18 cellular contexts compared by ENCODE assay signal in the genomic region with DNA sequence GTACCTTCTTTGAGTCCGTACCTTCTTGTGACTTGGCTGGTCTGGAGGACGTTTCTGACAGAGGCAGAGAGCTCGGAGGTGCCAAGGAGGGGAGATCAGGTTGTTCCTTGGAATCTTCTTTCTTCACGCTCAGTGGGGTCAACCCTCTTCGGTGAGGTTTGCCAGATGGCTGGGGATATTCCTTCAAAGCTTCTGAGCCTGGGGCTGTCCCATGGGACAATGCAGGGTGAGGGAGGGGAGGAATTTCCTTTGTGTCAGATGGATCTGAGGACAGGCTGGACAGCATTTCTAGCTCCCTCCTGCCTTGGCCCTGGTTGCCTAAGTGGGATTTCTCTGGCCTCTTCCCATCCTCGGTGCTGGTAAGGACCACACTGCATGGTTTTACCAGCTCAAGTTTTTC.
"Had no signal": no experiment of that assay in that cellular context is flagged by ENCODE, and none has a peak within 500 bp of the region (broad histone marks: within the 10 kb centered on the region; RNA-seq: fewer than 3 reads in every experiment).

No MANE protein-coding gene starts in this region.

- H3K36me3 Mint-ChIP-seq: natural killer cell had no signal

- H3K27ac Mint-ChIP-seq: activated B cell treated with CpG ODN at 0.5 μM for 24 hours had no signal

- H3K36me3 ChIP-seq: brain microvascular endothelial cell, neutrophil had no signal

- H3K4me1 ChIP-seq: heart left ventricle, tibial artery had no signal

- ATAC-seq: heart left ventricle had no signal

- DNase-seq: activated B cell treated with CpG ODN at 0.5 μM for 24 hours; activated CD4-positive, alpha-beta T cell treated with anti-CD3 and anti-CD28 coated beads, Interleukin-2, amount 10 ng/mL, durations not matched to agents 24 days and 14 days; activated effector memory CD4-positive, alpha-beta T cell treated with anti-CD3 and anti-CD28 coated beads, Interleukin-2, amount 50 U/mL, for 16 hours; amygdala; brain microvascular endothelial cell; cerebellar nuclear complex; effector memory CD4-positive, alpha-beta T cell; foreskin melanocyte; heart left ventricle; immature natural killer cell; mesendoderm; natural killer cell; retina; stimulated activated CD4-positive, alpha-beta T cell treated with anti-CD3 and anti-CD28 coated beads, Interleukin-2, amount 100 ng/mL, for 48 hours; stimulated activated naive CD4-positive, alpha-beta T cell; tibial artery had no signal

- H3K9me3 Mint-ChIP-seq: activated B cell treated with CpG ODN at 0.5 μM for 24 hours; activated CD4-positive, alpha-beta T cell treated with anti-CD3 and anti-CD28 coated beads, Interleukin-2, amount 10 ng/mL, durations not matched to agents 24 days and 14 days; activated naive CD4-positive, alpha-beta T cell treated with anti-CD3 and anti-CD28 coated beads, Interleukin-2, amount 50 U/mL, for 24 hours; immature natural killer cell; natural killer cell had no signal

- H3K27ac ChIP-seq: brain microvascular endothelial cell, heart left ventricle, neutrophil, tibial artery had no signal

- H3K27me3 Mint-ChIP-seq: activated B cell treated with CpG ODN at 0.5 μM for 24 hours; activated CD4-positive, alpha-beta T cell treated with anti-CD3 and anti-CD28 coated beads, Interleukin-2, amount 10 ng/mL, durations not matched to agents 24 days and 14 days; activated naive CD4-positive, alpha-beta T cell treated with anti-CD3 and anti-CD28 coated beads, Interleukin-2, amount 50 U/mL, for 24 hours had no signal

- H3K9me3 ChIP-seq: heart left ventricle, neutrophil, tibial artery had no signal

- H3K27me3 ChIP-seq: brain microvascular endothelial cell, heart left ventricle, neutrophil, tibial artery had no signal

- H3K4me3 Mint-ChIP-seq: activated B cell treated with CpG ODN at 0.5 μM for 24 hours; activated CD4-positive, alpha-beta T cell treated with anti-CD3 and anti-CD28 coated beads, Interleukin-2, amount 10 ng/mL, durations not matched to agents 24 days and 14 days; activated naive CD4-positive, alpha-beta T cell treated with anti-CD3 and anti-CD28 coated beads, Interleukin-2, amount 50 U/mL, for 24 hours; immature natural killer cell; natural killer cell had no signal

- H3K4me3 ChIP-seq: heart left ventricle, tibial artery had no signal
